Comparison of ENCODE assay signal across 12 cellular contexts in genomic region chr11:35723493-35724284, GRCh38.
DNase-seq lines count a peak whose midpoint lies in the region; ATAC-seq and TF ChIP-seq lines count a peak whose summit lies in the region.
"Had no signal": no experiment of that assay in that cellular context is flagged by ENCODE, and none has a peak within 500 bp of the region (broad histone marks: within the 10 kb centered on the region; RNA-seq: fewer than 3 reads in every experiment).

No MANE protein-coding gene starts in this region.

- BruUV-seq in Calu3 (replicated peaks; lab: Mats Ljungman, UMichigan), result no TSS peak

- peaks cover 43% of the 10 kb centered on the region for H3K4me1 Mint-ChIP-seq in Calu3 (ENCODE audit: low read depth, unreplicated experiment)

- no peaks in the 10 kb centered on the region for H3K27me3 Mint-ChIP-seq in Calu3 (ENCODE audit: unreplicated experiment)

- H2AK5ac ChIP-seq in mesenchymal stem cell (ENCODE audit: low read length, severe bottlenecking), result no peak overlapping the region

- H3K27ac ChIP-seq in mesenchymal stem cell (ENCODE audit: low read length, poor library complexity, severe bottlenecking) (no peak overlapping the region), dorsolateral prefrontal cortex (no peak overlapping the region)
- H3K27ac ChIP-seq: vagina had no signal

- H3K9ac ChIP-seq in mesenchymal stem cell (ENCODE audit: low read length), result no peak overlapping the region

- H2BK5ac ChIP-seq in mesenchymal stem cell (ENCODE audit: low read depth, low read length, poor library complexity, severe bottlenecking), result no peak overlapping the region

- no peak overlapping the region for H3K4me3 Mint-ChIP-seq in Calu3 (ENCODE audit: low read depth, unreplicated experiment)
- H3K4me3 Mint-ChIP-seq: H9, natural killer cell had no signal

- H4K8ac ChIP-seq in mesenchymal stem cell (ENCODE audit: low read length), result no peak overlapping the region

- TF ChIP-seq CTCF in astrocyte of the spinal cord (IDR thresholded peaks at IDR 0.05; ENCODE audit: low read depth, low read length) (no peak), Calu3 (IDR thresholded peaks at IDR 0.05; ENCODE audit: unreplicated experiment) (no peak), dorsolateral prefrontal cortex (IDR thresholded peaks at IDR 0.05 in 54 of 56, conservative IDR thresholded peaks at IDR 0.05 in 2 of 56; ENCODE audit: low read depth in 1 of 56, partially characterized antibody in 56 of 56) (no peak)

- peaks cover 2% of the 10 kb centered on the region for H3K4me1 ChIP-seq in mesenchymal stem cell (ENCODE audit: control insufficient read depth, insufficient read depth, low read depth, low read length)

- H3K36me3 Mint-ChIP-seq in Calu3 (ENCODE audit: insufficient read depth, unreplicated experiment), result peaks cover 15% of the 10 kb centered on the region

- no peak overlapping the region for H3K4me2 ChIP-seq in mesenchymal stem cell (ENCODE audit: low read length, poor library complexity, severe bottlenecking)

- H3K14ac ChIP-seq in mesenchymal stem cell (ENCODE audit: low read length in 2 of 2), result no peak overlapping the region

- no peaks in the 10 kb centered on the region for H3K9me3 ChIP-seq in mesenchymal stem cell (ENCODE audit: control insufficient read depth, low read length)
- H3K9me3 ChIP-seq: vagina had no signal

- no peak overlapping the region for H2BK120ac ChIP-seq in mesenchymal stem cell (ENCODE audit: low read depth, low read length)

- H3K18ac ChIP-seq in mesenchymal stem cell (ENCODE audit: low read depth in 1 of 2, low read length in 2 of 2), result no peak overlapping the region

- no peaks in the 10 kb centered on the region for H3K9me3 Mint-ChIP-seq in Calu3 (ENCODE audit: low read depth, unreplicated experiment)
- H3K9me3 Mint-ChIP-seq: H9, natural killer cell had no signal

- H3K36me3 ChIP-seq in mesenchymal stem cell (ENCODE audit: control insufficient read depth in 1 of 2, insufficient read depth in 2 of 2, low read depth in 1 of 2, low read length in 2 of 2), result peaks cover 7 to 26% of the 10 kb centered on the region in 2 experiments

- no peak overlapping the region for H3K27ac Mint-ChIP-seq in Calu3 (ENCODE audit: unreplicated experiment)
- H3K27ac Mint-ChIP-seq: H9 had no signal

- DNase-seq in astrocyte of the spinal cord (ENCODE audit: low read depth, low spot score), result peak; percentile 15
- DNase-seq in mesenchymal stem cell, result peak; percentile 11
- DNase-seq in superior temporal gyrus (ENCODE audit: extremely low spot score), result no peak
- DNase-seq in Calu3, result no peak
- DNase-seq in dorsolateral prefrontal cortex, result no peak
- DNase-seq: amygdala, H9, natural killer cell, NCI-H1417 treated with DMSO at 0.1 percent for 48 hours had no signal

- no peak overlapping the region for H2BK12ac ChIP-seq in mesenchymal stem cell (ENCODE audit: low read length in 2 of 2)

- 96% methylated on average over 3 of the region's 3 CpGs for WGBS in mesenchymal stem cell

- H4K91ac ChIP-seq in mesenchymal stem cell (ENCODE audit: low read length), result no peak overlapping the region

- in situ Hi-C loops in astrocyte of the spinal cord (cut with HindIII; ENCODE audit: low sequenced_read_pairs), result no loop called here

- H3K23ac ChIP-seq in mesenchymal stem cell (ENCODE audit: low read length in 2 of 2), result no peak overlapping the region

- H3K79me1 ChIP-seq in mesenchymal stem cell (replicated peaks; ENCODE audit: low read length, poor library complexity, severe bottlenecking), result peaks cover 29% of the 10 kb centered on the region

- H2BK15ac ChIP-seq in mesenchymal stem cell (ENCODE audit: low read depth, poor library complexity, severe bottlenecking), result no peak overlapping the region

- CTCF ChIA-PET in Calu3 (lab: Charles Lee), result interaction anchor here (0.6 kb wide), 1 partner anchor 98 kb away, joined by 3 read pairs; no protein-coding TSS in a partner anchor

- intact Hi-C loops in Calu3 (cut with micrococcal nuclease; ENCODE audit: unreplicated experiment) (loop anchor here (10.0 kb wide), 1 partner anchor 221 kb away; the partner anchor contains the start of gene LDLRAD3), dorsolateral prefrontal cortex (cut with DNase I) (no loop called here)

- H3K4ac ChIP-seq in mesenchymal stem cell (ENCODE audit: low read depth in 1 of 2, low read length in 2 of 2), result no peak overlapping the region

- H3K4me3 ChIP-seq in astrocyte of the spinal cord (ENCODE audit: low read depth, low read length) (no peak overlapping the region), mesenchymal stem cell (ENCODE audit: insufficient read depth in 1 of 2, low read depth in 1 of 2, low read length in 2 of 2) (no peak overlapping the region), dorsolateral prefrontal cortex (no peak overlapping the region)
- H3K4me3 ChIP-seq: vagina had no signal

- no peak overlapping the region for H2AFZ ChIP-seq in mesenchymal stem cell (ENCODE audit: low read depth, low read length)

- H3K27me3 ChIP-seq in mesenchymal stem cell (ENCODE audit: control insufficient read depth in 1 of 2, insufficient read depth in 1 of 2, low read length in 2 of 2), result no peaks in the 10 kb centered on the region
- no peaks in the 10 kb centered on the region for H3K27me3 ChIP-seq in dorsolateral prefrontal cortex
- H3K27me3 ChIP-seq: vagina had no signal

- ATAC-seq in GM19452 (IDR thresholded peaks at IDR 0.05; ENCODE audit: unreplicated experiment), result peak; percentile 75
- peak; percentile 78 for ATAC-seq in HG03175 (IDR thresholded peaks at IDR 0.05; ENCODE audit: unreplicated experiment)

Comparison
In these comparisons a context has a peak if more than half of its experiments do, and no peak if none do; other contexts are left out.
1. DNase-seq: peak in astrocyte of the spinal cord (single experiment) and mesenchymal stem cell (single experiment); none in superior temporal gyrus (single experiment), Calu3 (single experiment) and dorsolateral prefrontal cortex (0 of 10).